In genomic region chr22:37823134-37823985, GRCh38 we compare ENCODE assay signal across 15 cellular contexts. TPM values are rescaled to one million over a fixed set of nuclear protein-coding genes. Genes with fewer than 3 reads are reported as not detected.
A peak's percentile ranks its signal among the peaks of the same experiment; 100 is the strongest.
DNase-seq lines count a peak whose midpoint lies in the region; ATAC-seq and TF ChIP-seq lines count a peak whose summit lies in the region.
"Had no signal": no experiment of that assay in that cellular context is flagged by ENCODE, and none has a peak within 500 bp of the region (broad histone marks: within the 10 kb centered on the region; RNA-seq: fewer than 3 reads in every experiment).

A gene with protein sequence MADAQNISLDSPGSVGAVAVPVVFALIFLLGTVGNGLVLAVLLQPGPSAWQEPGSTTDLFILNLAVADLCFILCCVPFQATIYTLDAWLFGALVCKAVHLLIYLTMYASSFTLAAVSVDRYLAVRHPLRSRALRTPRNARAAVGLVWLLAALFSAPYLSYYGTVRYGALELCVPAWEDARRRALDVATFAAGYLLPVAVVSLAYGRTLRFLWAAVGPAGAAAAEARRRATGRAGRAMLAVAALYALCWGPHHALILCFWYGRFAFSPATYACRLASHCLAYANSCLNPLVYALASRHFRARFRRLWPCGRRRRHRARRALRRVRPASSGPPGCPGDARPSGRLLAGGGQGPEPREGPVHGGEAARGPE (plus strand): TSS chr22:37823382. CDS start chr22:37823407, 25 bp downstream.

- TF ChIP-seq POLR2A in IMR-90 (IDR thresholded peaks at IDR 0.05; ENCODE audit: low read depth, low read length) = no peak

- no peak within 1 kb of the TSS for H4K5ac ChIP-seq in IMR-90 (ENCODE audit: low read depth, low read length)

- H3K56ac ChIP-seq in IMR-90 (ENCODE audit: extremely low read depth, insufficient read depth, low read length) = no peak within 1 kb of the TSS

- H3K4me3 ChIP-seq in IMR-90 (ENCODE audit: insufficient read depth, low read depth, low read length) = no peak within 1 kb of the TSS

- H3K4me2 ChIP-seq in IMR-90 (ENCODE audit: low read depth, low read length) = no peak within 1 kb of the TSS

- 0 out of 2 replicates have a peak within 1 kb of the TSS, but pooled peaks have one; percentile 42 for H3K23ac ChIP-seq in IMR-90 (ENCODE audit: low read depth, low read length)

- TF ChIP-seq RAD21 in IMR-90 (IDR thresholded peaks at IDR 0.05; ENCODE audit: low read length) = no peak

- H2AK5ac ChIP-seq in IMR-90 (ENCODE audit: low read depth, low read length) = no peak within 1 kb of the TSS

- TF ChIP-seq CTCF in IMR-90 (conservative IDR thresholded peaks at IDR 0.05; ENCODE audit: low read depth, low read length) = no peak

- in situ Hi-C loops in IMR-90 (cut with MboI; ENCODE audit: low sequenced_read_pairs) = no loop called here

- dilution Hi-C loops in IMR-90 (cut with HindIII; ENCODE audit: low sequenced_read_pairs, unreplicated experiment) = no loop called here

- H2BK5ac ChIP-seq in IMR-90 (ENCODE audit: low read depth, low read length, poor library complexity, severe bottlenecking) = no peak within 1 kb of the TSS

- H3K27ac Mint-ChIP-seq in activated CD4-positive, alpha-beta T cell treated with anti-CD3 and anti-CD28 coated beads for 36 hours = no peak within 1 kb of the TSS
- H3K27ac Mint-ChIP-seq in activated naive CD8-positive, alpha-beta T cell = no peak within 1 kb of the TSS
- H3K27ac Mint-ChIP-seq in natural killer cell treated with Interleukin-12 subunit alpha and Interleukin-12 subunit beta and Interleukin-15 and Interleukin-18, amount 100 ng/mL, for 72 hours = no peak within 1 kb of the TSS

- H3K9me3 ChIP-seq in IMR-90 (ENCODE audit: control insufficient read depth, insufficient read depth, low read length) = no peaks in the 10 kb centered on the region

- H2AFZ ChIP-seq in IMR-90 (replicated peaks; ENCODE audit: low read length, poor library complexity) = no peak within 1 kb of the TSS

- 64% methylated on average over 7 of the region's 21 CpGs; no CpG with 5 or more reads in 1 of the 2 experiments for WGBS in IMR-90 (ENCODE audit: extremely low coverage in 2 of 2, insufficient read length in 1 of 2), 2 experiments

- H3K4me3 Mint-ChIP-seq in activated CD4-positive, alpha-beta T cell treated with anti-CD3 and anti-CD28 coated beads for 36 hours = peak within 1 kb of the TSS; percentile 36
- peak within 1 kb of the TSS; percentile 40 for H3K4me3 Mint-ChIP-seq in activated naive CD8-positive, alpha-beta T cell
- H3K4me3 Mint-ChIP-seq in natural killer cell treated with Interleukin-12 subunit alpha and Interleukin-12 subunit beta and Interleukin-15 and Interleukin-18, amount 100 ng/mL, for 72 hours = peak within 1 kb of the TSS; percentile 37

- H4K8ac ChIP-seq in IMR-90 (ENCODE audit: low read depth in 2 of 2, low read length in 2 of 2) = no peak within 1 kb of the TSS

- no peak within 1 kb of the TSS for H2BK20ac ChIP-seq in IMR-90 (ENCODE audit: low read depth, low read length)

- H4K91ac ChIP-seq in IMR-90 (ENCODE audit: insufficient read depth, low read depth, low read length) = no peak within 1 kb of the TSS

- peaks cover 2% of the 10 kb centered on the region for H3K36me3 Mint-ChIP-seq in activated CD4-positive, alpha-beta T cell treated with anti-CD3 and anti-CD28 coated beads for 36 hours (ENCODE audit: low read depth)
- no peaks in the 10 kb centered on the region for H3K36me3 Mint-ChIP-seq in activated naive CD8-positive, alpha-beta T cell
- H3K36me3 Mint-ChIP-seq in natural killer cell treated with Interleukin-12 subunit alpha and Interleukin-12 subunit beta and Interleukin-15 and Interleukin-18, amount 100 ng/mL, for 72 hours = no peaks in the 10 kb centered on the region

- H3K9me1 ChIP-seq in IMR-90 (ENCODE audit: insufficient read depth, low read length) = no peaks in the 10 kb centered on the region

- H3K79me1 ChIP-seq in IMR-90 (ENCODE audit: low read depth in 1 of 2, low read length in 2 of 2) = no peaks in the 10 kb centered on the region

- no peak within 1 kb of the TSS for H2BK120ac ChIP-seq in IMR-90 (ENCODE audit: low read depth, low read length)

- peaks cover 6% of the 10 kb centered on the region for H3K4me1 ChIP-seq in IMR-90 (ENCODE audit: control insufficient read depth, insufficient read depth, low read length)

- CTCF ChIA-PET in activated CD4-positive, alpha-beta T cell treated with anti-CD3 and anti-CD28 coated beads for 36 hours (lab: Charles Lee) = interaction anchor here (0.7 to 0.8 kb wide), 4 partner anchors 11 to 43 kb away, joined by 3 to 4 read pairs (median 3); no protein-coding TSS in a partner anchor
- CTCF ChIA-PET in IMR-90 (lab: Yijun Ruan, JAX) = no interaction called here

- no peak within 1 kb of the TSS for H3K14ac ChIP-seq in IMR-90 (replicated peaks; ENCODE audit: low read depth, low read length)

- no peak within 1 kb of the TSS for H2BK15ac ChIP-seq in IMR-90 (ENCODE audit: low read depth, low read length)

- POLR2A ChIA-PET in activated CD4-positive, alpha-beta T cell treated with anti-CD3 and anti-CD28 coated beads for 36 hours (lab: Charles Lee) = interaction anchor here (0.7 kb wide), 1 partner anchor 153 kb away, joined by 3 read pairs; no protein-coding TSS in a partner anchor
- POLR2A ChIA-PET in IMR-90 (lab: Charles Lee; ENCODE audit: unreplicated experiment) = no interaction called here

- H3K9me3 Mint-ChIP-seq in activated CD4-positive, alpha-beta T cell treated with anti-CD3 and anti-CD28 coated beads for 36 hours (ENCODE audit: low read depth) = no peaks in the 10 kb centered on the region
- H3K9me3 Mint-ChIP-seq in activated naive CD8-positive, alpha-beta T cell (ENCODE audit: low read depth) = no peaks in the 10 kb centered on the region
- H3K9me3 Mint-ChIP-seq in natural killer cell treated with Interleukin-12 subunit alpha and Interleukin-12 subunit beta and Interleukin-15 and Interleukin-18, amount 100 ng/mL, for 72 hours = no peaks in the 10 kb centered on the region

- peaks cover 3% of the 10 kb centered on the region for H3K4me1 Mint-ChIP-seq in activated CD4-positive, alpha-beta T cell treated with anti-CD3 and anti-CD28 coated beads for 36 hours
- H3K4me1 Mint-ChIP-seq in activated naive CD8-positive, alpha-beta T cell (ENCODE audit: low read depth) = peaks cover 5% of the 10 kb centered on the region
- peaks cover 5 to 6% of the 10 kb centered on the region in 2 donors for H3K4me1 Mint-ChIP-seq in natural killer cell treated with Interleukin-12 subunit alpha and Interleukin-12 subunit beta and Interleukin-15 and Interleukin-18, amount 100 ng/mL, for 72 hours (ENCODE audit: low read depth in 2 of 2)

- ATAC-seq in activated CD4-positive, alpha-beta T cell treated with anti-CD3 and anti-CD28 coated beads for 36 hours = no peak
- no peak for ATAC-seq in IMR-90 (ENCODE audit: low read depth)
- ATAC-seq in natural killer cell treated with Interleukin-12 subunit alpha and Interleukin-12 subunit beta and Interleukin-15 and Interleukin-18, amount 100 ng/mL, for 72 hours = no peak
- no peak for ATAC-seq in HG03571 (IDR thresholded peaks at IDR 0.05; ENCODE audit: unreplicated experiment)

- H4K20me1 ChIP-seq in IMR-90 (ENCODE audit: insufficient read depth, low read length) = no peaks in the 10 kb centered on the region

- H3K27ac ChIP-seq in IMR-90 (ENCODE audit: insufficient read depth, low read length) = no peak within 1 kb of the TSS

- H3K27me3 Mint-ChIP-seq in activated CD4-positive, alpha-beta T cell treated with anti-CD3 and anti-CD28 coated beads for 36 hours = peaks cover 27% of the 10 kb centered on the region
- H3K27me3 Mint-ChIP-seq in activated naive CD8-positive, alpha-beta T cell = peaks cover 12% of the 10 kb centered on the region
- H3K27me3 Mint-ChIP-seq in natural killer cell treated with Interleukin-12 subunit alpha and Interleukin-12 subunit beta and Interleukin-15 and Interleukin-18, amount 100 ng/mL, for 72 hours = peaks cover 8 to 18% of the 10 kb centered on the region in 2 donors

- DNase-seq in activated CD4-positive, alpha-beta T cell treated with anti-CD3 and anti-CD28 coated beads for 36 hours = no peak
- DNase-seq in activated CD4-positive, alpha-beta T cell treated with anti-CD3 and anti-CD28 coated beads, Interleukin-2, amount 50 U/mL, for 1 hour = no peak
- DNase-seq in IMR-90 = no peak
- DNase-seq in natural killer cell treated with Interleukin-12 subunit alpha and Interleukin-12 subunit beta and Interleukin-15 and Interleukin-18, amount 100 ng/mL, for 72 hours (ENCODE audit: low spot score) = no peak
- no peak for DNase-seq in stimulated activated CD8-positive, alpha-beta memory T cell treated with anti-CD3 and anti-CD28 coated beads, Interleukin-4, amount 100 ng/mL, for 48 hours
- DNase-seq in medulla oblongata (ENCODE audit: extremely low spot score) = no peak
- DNase-seq: activated CD4-positive, alpha-beta T cell treated with anti-CD3 and anti-CD28 coated beads, Interleukin-2, amount 50 U/mL, for 4 hours; amniotic stem cell; foreskin fibroblast; islet precursor cell; KG1; NCI-H2081 treated with DMSO at 0.1 percent for 48 hours; stimulated activated naive CD4-positive, alpha-beta T cell treated with Interleukin-2 at 50 U/mL for 16 hours had no signal

- no TSS peak for BruUV-seq in IMR-90 (replicated peaks; lab: Mats Ljungman, UMichigan)

- no peak within 1 kb of the TSS for H2AK9ac ChIP-seq in IMR-90 (replicated peaks; ENCODE audit: low read depth, low read length, poor library complexity)

- H3K18ac ChIP-seq in IMR-90 (ENCODE audit: low read depth, low read length) = no peak within 1 kb of the TSS

- no peak within 1 kb of the TSS for H3K9ac ChIP-seq in IMR-90 (ENCODE audit: low read depth, low read length)

- intact Hi-C loops in activated CD4-positive, alpha-beta T cell treated with anti-CD3 and anti-CD28 coated beads for 36 hours (cut with DNase I, micrococcal nuclease) = no loop called here
- intact Hi-C loops in IMR-90 (cut with micrococcal nuclease) = no loop called here

- H3K36me3 ChIP-seq in IMR-90 (ENCODE audit: control insufficient read depth, insufficient read depth, low read length) = no peaks in the 10 kb centered on the region

- H3K4ac ChIP-seq in IMR-90 (ENCODE audit: low read depth, low read length) = no peak within 1 kb of the TSS

- H3K27me3 ChIP-seq in IMR-90 (ENCODE audit: control insufficient read depth, insufficient read depth, low read length) = peaks cover 30% of the 10 kb centered on the region

TF ChIP-seq in IMR-90, 13 proteins besides CTCF, POLR2A, EP300 and RAD21 (continues in another document):
- TF ChIP-seq CEBPB (IDR thresholded peaks at IDR 0.05; ENCODE audit: low read depth, low read length) (no peak), RFX5 (IDR thresholded peaks at IDR 0.05; ENCODE audit: low read depth, low read length) (no peak), NFE2L2 (IDR thresholded peaks at IDR 0.05; ENCODE audit: low read depth, low read length) (no peak), FOS (IDR thresholded peaks at IDR 0.05; ENCODE audit: low read depth, low read length) (no peak)

RNA-seq across cellular contexts. Expression of the gene that starts here (rescaled TPM):
- total RNA-seq in activated CD4-positive, alpha-beta T cell treated with anti-CD3 and anti-CD28 coated beads for 36 hours = under 1 TPM in 1 of 2 experiments, not detected in 1; 0.21 TPM
- not detected in 2 replicates for total RNA-seq in IMR-90 (2012; rRNA removed)
- not detected in 2 replicates for polyA plus RNA-seq in IMR-90 (2012; rRNA removed)
- not detected in 2 replicates for polyA plus RNA-seq in IMR-90 (2012; cell fraction: cytosol; rRNA removed)
- 0.15 TPM in 1 of 2 replicates, not detected in the other for polyA plus RNA-seq in IMR-90 (2012; cell fraction: nucleus; rRNA removed; ENCODE audit: low replicate concordance)
- not detected for total RNA-seq in natural killer cell treated with Interleukin-12 subunit alpha and Interleukin-12 subunit beta and Interleukin-15 and Interleukin-18, amount 100 ng/mL, for 72 hours
